ENCODE assay signal across 1 cellular context in the genomic region with DNA sequence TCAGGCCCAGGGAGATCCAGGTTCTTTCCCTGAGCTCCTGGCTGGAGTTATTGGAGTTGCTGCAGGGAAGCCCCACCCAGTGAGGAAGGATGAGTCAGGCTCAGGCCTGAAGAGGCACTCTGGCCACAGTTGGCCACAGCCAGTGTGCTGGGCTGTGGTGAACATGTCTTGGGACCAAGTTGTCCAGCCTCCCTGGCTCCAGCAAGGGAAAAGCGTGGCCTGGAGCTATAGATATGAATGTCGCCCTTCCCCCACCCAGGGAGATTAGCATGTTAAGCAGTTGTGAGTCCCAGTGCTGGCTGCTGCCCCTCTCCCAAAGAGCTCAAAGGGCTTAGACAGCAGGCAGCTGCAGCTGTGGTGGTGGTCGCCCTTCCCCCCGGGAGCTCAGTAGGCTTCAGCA.
TF ChIP-seq lines count a peak whose summit lies in the region.

No MANE protein-coding gene starts in this region.

TF ChIP-seq in SK-N-SH treated with all-trans-retinoic acid at 6 μM for 48 hours, 23 proteins besides CTCF, POLR2A, EP300 and RAD21 (continued from another document):
- TF ChIP-seq TSHZ2 (CRISPR knock-in tag; IDR thresholded peaks at IDR 0.05) (no peak), BACH2 (CRISPR knock-in tag; IDR thresholded peaks at IDR 0.05; ENCODE audit: borderline replicate concordance) (no peak), OSR1 (CRISPR knock-in tag; IDR thresholded peaks at IDR 0.05) (no peak), TOX (CRISPR knock-in tag; IDR thresholded peaks at IDR 0.05; ENCODE audit: borderline replicate concordance) (no peak)
